Comparison of ENCODE assay signal across 16 cellular contexts in genomic region chr18:79512461-79513380, GRCh38.
DNase-seq lines count a peak whose midpoint lies in the region; ATAC-seq and TF ChIP-seq lines count a peak whose summit lies in the region.
"Had no signal": no experiment of that assay in that cellular context is flagged by ENCODE, and none has a peak within 500 bp of the region (broad histone marks: within the 10 kb centered on the region; RNA-seq: fewer than 3 reads in every experiment).

No MANE protein-coding gene starts in this region.

- H3K9ac ChIP-seq in colonic mucosa (ENCODE audit: low read depth in 2 of 2, low read length in 2 of 2) = no peak overlapping the region

- H3K27ac ChIP-seq in KOPT-K1 (ENCODE audit: low read depth, low read length, poor library complexity, severe bottlenecking) (peak overlapping the region; percentile 67), colonic mucosa (no peak overlapping the region), spleen (no peak overlapping the region)
- H3K27ac ChIP-seq: gastrocnemius medialis, thoracic aorta had no signal

- no peak for TF ChIP-seq CTCF in colonic mucosa (IDR thresholded peaks at IDR 0.05)
- no peak for TF ChIP-seq CTCF in spleen (IDR thresholded peaks at IDR 0.05 in 8 of 11, conservative IDR thresholded peaks at IDR 0.05 in 3 of 11)

- ATAC-seq in HG03520 (IDR thresholded peaks at IDR 0.05; ENCODE audit: unreplicated experiment) (no peak), GM18861 (IDR thresholded peaks at IDR 0.05; ENCODE audit: unreplicated experiment) (no peak)
- ATAC-seq: CD8-positive, alpha-beta T cell; gastrocnemius medialis had no signal

- TF ChIP-seq POLR2A in spleen (IDR thresholded peaks at IDR 0.05) = no peak

- H3K4me1 ChIP-seq in colonic mucosa (no peaks in the 10 kb centered on the region), spleen (peaks cover 16 to 49% (median 36%) of the 10 kb centered on the region in 6 donors)
- H3K4me1 ChIP-seq: HAP-1 had no signal

- H3K4me3 ChIP-seq in colonic mucosa (no peak overlapping the region), spleen (no peak overlapping the region)
- H3K4me3 ChIP-seq: gastrocnemius medialis, HAP-1, thoracic aorta had no signal

- intact Hi-C loops in colonic mucosa (cut with DNase I) = no loop called here
- intact Hi-C loops in spleen (cut with DNase I; ENCODE audit: low total_unique reads) = no loop called here

- WGBS in spleen, 5 donors = 93 to 95% (median 94%) methylated on average over 40 to 54 of the region's 54 CpGs

- peak; percentile 13 for DNase-seq in activated T-cell treated with anti-CD3 and anti-CD28 coated beads, Interleukin-2, amount 50 U/mL, for 1 hour
- DNase-seq in activated T-cell treated with anti-CD3 and anti-CD28 coated beads for 4 hours (no peak), colonic mucosa (peak; percentile 11), spleen (peak; percentile 74), LoVo (ENCODE audit: low spot score) (no peak)
- DNase-seq: ACHN; central memory CD4-positive, alpha-beta T cell; EL; occipital lobe had no signal

- no peaks in the 10 kb centered on the region for H3K27me3 ChIP-seq in colonic mucosa
- H3K27me3 ChIP-seq in spleen (replicated peaks in 1 of 7) = no peaks in the 10 kb centered on the region
- H3K27me3 ChIP-seq: gastrocnemius medialis had no signal

- no peaks in the 10 kb centered on the region for H3K36me3 ChIP-seq in KOPT-K1 (ENCODE audit: insufficient read depth, low read length)
- H3K36me3 ChIP-seq in colonic mucosa = no peaks in the 10 kb centered on the region
- peaks cover 0 to 54% (median 12%) of the 10 kb centered on the region in 6 donors for H3K36me3 ChIP-seq in spleen
- H3K36me3 ChIP-seq: gastrocnemius medialis, HAP-1 had no signal

- H3K9me3 ChIP-seq in KOPT-K1 (ENCODE audit: insufficient read depth, low read length, poor library complexity, severe bottlenecking) (no peaks in the 10 kb centered on the region), colonic mucosa (no peaks in the 10 kb centered on the region), spleen (no peaks in the 10 kb centered on the region)
- H3K9me3 ChIP-seq: gastrocnemius medialis, HAP-1, thoracic aorta had no signal

Comparison
In these comparisons a context has a peak if more than half of its experiments do, and no peak if none do; other contexts are left out.
1. DNase-seq: peak in activated T-cell treated with anti-CD3 and anti-CD28 coated beads, Interleukin-2, amount 50 U/mL, for 1 hour (single experiment), colonic mucosa (single experiment) and spleen (single experiment); none in activated T-cell treated with anti-CD3 and anti-CD28 coated beads for 4 hours (single experiment) and LoVo (single experiment).